ENCODE assay signal across 25 cellular contexts in genomic region chr5:68352166-68352565, GRCh38.
"Had no signal": no experiment of that assay in that cellular context is flagged by ENCODE, and none has a peak within 500 bp of the region (broad histone marks: within the 10 kb centered on the region; RNA-seq: fewer than 3 reads in every experiment).

No MANE protein-coding gene starts in this region.

- H3K36me3 Mint-ChIP-seq: natural killer cell had no signal

- DNase-seq: hypothalamus; immature natural killer cell; left ventricle myocardium inferior; mesendoderm; naive B cell; natural killer cell; ovary; retina; right cardiac atrium; stimulated activated CD4-positive, alpha-beta T cell treated with anti-CD3 and anti-CD28 coated beads, Interleukin-12 subunit alpha, Interleukin-12 subunit beta, amount 100 ng/mL, for 4 hours; stimulated activated CD4-positive, alpha-beta T cell treated with anti-CD3 and anti-CD28 coated beads, Interleukin-15, amount 100 ng/mL, for 24 hours; stimulated activated CD4-positive, alpha-beta T cell treated with anti-CD3 and anti-CD28 coated beads, Interleukin-2, amount 100 ng/mL, for 24 hours; stimulated activated CD4-positive, alpha-beta T cell treated with anti-CD3 and anti-CD28 coated beads, Interleukin-4, amount 100 ng/mL, for 1 hour; stimulated activated naive B cell treated with anti-CD40 and anti-IgM and Interleukin-4, amounts not matched to agents 10 μg/mL and 1 μg/mL and 100 μg/mL, for 72 hours; tibial artery; trophoblast cell had no signal

- H3K27me3 ChIP-seq: ovary, suprapubic skin, tibial artery, vagina had no signal

- FAIRE-seq: islet of Langerhans had no signal

- H3K27ac ChIP-seq: left ventricle myocardium inferior, ovary, suprapubic skin, thoracic aorta, tibial artery, vagina had no signal

- H3K9me3 Mint-ChIP-seq: immature natural killer cell, natural killer cell had no signal

- ATAC-seq: natural killer cell; right cardiac atrium; sciatic nerve; stimulated activated naive B cell treated with anti-CD40 and anti-IgM and Interleukin-4, amounts not matched to agents 10 μg/mL and 1 μg/mL and 100 μg/mL, for 72 hours had no signal

- H3K9me3 ChIP-seq: left ventricle myocardium inferior, ovary, suprapubic skin, thoracic aorta, tibial artery, vagina had no signal

- H3K27ac Mint-ChIP-seq: immature natural killer cell; mesothelial cell of epicardium; naive B cell; natural killer cell; stimulated activated naive B cell treated with anti-CD40 and anti-IgM and Interleukin-4, amounts not matched to agents 10 μg/mL and 1 μg/mL and 100 μg/mL, for 72 hours; stimulated activated naive CD8-positive, alpha-beta T cell treated with anti-CD3 and anti-CD28 coated beads, Interleukin-15, Interleukin-2, amounts not matched to agents 100 ng/mL and 50 ng/mL, for 24 hours had no signal

- H3K27me3 Mint-ChIP-seq: naive B cell; stimulated activated naive B cell treated with anti-CD40 and anti-IgM and Interleukin-4, amounts not matched to agents 10 μg/mL and 1 μg/mL and 100 μg/mL, for 72 hours; stimulated activated naive CD8-positive, alpha-beta T cell treated with anti-CD3 and anti-CD28 coated beads, Interleukin-15, Interleukin-2, amounts not matched to agents 100 ng/mL and 50 ng/mL, for 24 hours had no signal

- H3K36me3 ChIP-seq: left ventricle myocardium inferior, ovary, suprapubic skin, thoracic aorta, tibial artery, vagina had no signal

- H3K4me3 ChIP-seq: left ventricle myocardium inferior, lung, ovary, skin epidermis, suprapubic skin, thoracic aorta, tibial artery, vagina had no signal

- H3K4me3 Mint-ChIP-seq: immature natural killer cell; mesothelial cell of epicardium; naive B cell; natural killer cell; stimulated activated naive B cell treated with anti-CD40 and anti-IgM and Interleukin-4, amounts not matched to agents 10 μg/mL and 1 μg/mL and 100 μg/mL, for 72 hours; stimulated activated naive CD8-positive, alpha-beta T cell treated with anti-CD3 and anti-CD28 coated beads, Interleukin-15, Interleukin-2, amounts not matched to agents 100 ng/mL and 50 ng/mL, for 24 hours had no signal

- H3K4me1 ChIP-seq: suprapubic skin, tibial artery, vagina had no signal
